In genomic region chr12:7108042-7108927, GRCh38 we compare ENCODE assay signal across 8 cellular contexts. TPM values are rescaled to one million over a fixed set of nuclear protein-coding genes. Genes with fewer than 3 reads are reported as not detected.
DNase-seq lines count a peak whose midpoint lies in the region; ATAC-seq, FAIRE-seq and TF ChIP-seq lines count a peak whose summit lies in the region.

No MANE protein-coding gene starts in this region.

- H4K5ac ChIP-seq in H1 (ENCODE audit: insufficient read length, low read depth, low read length): peak overlapping the region; percentile 54

- DNase-seq in SHP77 (lab: John Stamatoyannopoulos, UW) (peak; percentile 18 to 47), SHP77 treated with DMSO at 0.1 percent for 48 hours (lab: John Stamatoyannopoulos, UW) (no peak), NCI-H460 (ENCODE audit: extremely low read depth, low read depth) (peak; percentile 38), H1 (ENCODE audit: low read depth in 1 of 2, low spot score in 2 of 2) (peak in 1 of 2 experiments; percentile 83), mucosa of descending colon (peak; percentile 84 to 94 (median 89))
- peak; percentile 87 for DNase-seq in activated CD4-positive, alpha-beta memory T cell treated with anti-CD3 and anti-CD28 coated beads, Interleukin-2, amount 10 ng/mL, durations not matched to agents 7 days and 5 days
- peak; percentile 40 for DNase-seq in stimulated activated CD8-positive, alpha-beta memory T cell treated with anti-CD3 and anti-CD28 coated beads, Interleukin-7, amount 100 ng/mL, for 24 hours (ENCODE audit: low read depth)

- H3K4me3 ChIP-seq in H1 (ENCODE audit: extremely low read depth in 1 of 4, insufficient read depth in 2 of 4, low read depth in 3 of 4, low read length in 4 of 4): peak overlapping the region; percentile 63 to 80 (median 75)
- H3K4me3 ChIP-seq in mucosa of descending colon: peak overlapping the region; percentile 35

- H3K4me1 Mint-ChIP-seq in activated CD4-positive, alpha-beta memory T cell treated with anti-CD3 and anti-CD28 coated beads, Interleukin-2, amount 10 ng/mL, durations not matched to agents 7 days and 5 days: peaks cover 62% of the 10 kb centered on the region

- POLR2A ChIA-PET in activated CD4-positive, alpha-beta memory T cell treated with anti-CD3 and anti-CD28 coated beads, Interleukin-2, amount 10 ng/mL, durations not matched to agents 7 days and 5 days (lab: Charles Lee): interaction anchor here (0.5 to 8.3 kb wide), 36 partner anchors 12 to 850 kb away, joined by 3 to 168 read pairs (median 5); partner anchors contain the start of genes C12orf57, C1R, CDCA3 and CLSTN3
- POLR2A ChIA-PET in H1 (lab: Charles Lee; ENCODE audit: partially characterized antibody): interaction anchor here (0.6 to 4.9 kb wide), 26 partner anchors 8 to 241 kb away, joined by 3 to 42 read pairs (median 6); partner anchors contain the start of genes C12orf57, C1R, C1S and CLSTN3

- no peak overlapping the region for H2BK12ac ChIP-seq in H1 (ENCODE audit: low read depth, low read length)

- peak overlapping the region; percentile 58 for H2BK120ac ChIP-seq in H1 (replicated peaks; ENCODE audit: low read depth, low read length)

- TF ChIP-seq POLR2A in H1 (IDR thresholded peaks at IDR 0.05; ENCODE audit: control extremely low read depth in 1 of 2, low read depth in 2 of 2, low read length in 2 of 2): peak in 1 of 2 experiments; percentile 68; a peak in 2 of 3 replicates

- peaks cover 0 to 3% of the 10 kb centered on the region in 2 experiments; a peak in 2 of 4 replicates for H3K9me3 ChIP-seq in H1 (ENCODE audit: insufficient read depth in 2 of 2, low read depth in 1 of 2, low read length in 1 of 2)
- no peaks in the 10 kb centered on the region for H3K9me3 ChIP-seq in mucosa of descending colon

- WGBS in H1 (ENCODE audit: extremely low coverage in 1 of 2, insufficient coverage in 1 of 2, insufficient read length in 1 of 2, insufficient replicate concordance in 2 of 2, low coverage in 1 of 2, low lambda C conversion rate in 2 of 2, missing lambda C conversion rate in 1 of 2), 2 experiments: 5% methylated on average over 30 of the region's 33 CpGs; no CpG with 5 or more reads in 1 of the 2 experiments

- H3K36me3 ChIP-seq in H1 (ENCODE audit: control insufficient read depth in 2 of 4, insufficient read depth in 4 of 4, low read length in 3 of 4) (no peaks in the 10 kb centered on the region; a peak in 1 of 8 replicates), mucosa of descending colon (ENCODE audit: low read depth) (no peaks in the 10 kb centered on the region)

- peaks cover 4% of the 10 kb centered on the region for H3K23me2 ChIP-seq in H1 (ENCODE audit: low read depth, low read length)

- H3K9me3 Mint-ChIP-seq in activated CD4-positive, alpha-beta memory T cell treated with anti-CD3 and anti-CD28 coated beads, Interleukin-2, amount 10 ng/mL, durations not matched to agents 7 days and 5 days: peaks cover 14% of the 10 kb centered on the region

- H2BK5ac ChIP-seq in H1 (ENCODE audit: low read depth, low read length): peak overlapping the region; percentile 53; the same call in 1 of the 2 replicates

- no peak for FAIRE-seq in H1 (lab: Jason Lieb, UNC)

- no peaks in the 10 kb centered on the region for H3K79me2 ChIP-seq in H1 (ENCODE audit: control insufficient read depth in 1 of 2, insufficient read depth in 2 of 2, low read length in 2 of 2)

- peaks cover 0 to 1% of the 10 kb centered on the region in 2 experiments for H4K20me1 ChIP-seq in H1 (replicated peaks in 1 of 2; ENCODE audit: control insufficient read depth in 1 of 2, insufficient read depth in 2 of 2, low read length in 2 of 2)

- CTCF ChIA-PET in activated CD4-positive, alpha-beta memory T cell treated with anti-CD3 and anti-CD28 coated beads, Interleukin-2, amount 10 ng/mL, durations not matched to agents 7 days and 5 days (lab: Charles Lee): interaction anchor here (0.6 to 3.7 kb wide), 28 partner anchors 9 to 342 kb away, joined by 3 to 41 read pairs (median 4); partner anchors contain the start of genes C12orf57, C1R, CDCA3 and LPCAT3
- CTCF ChIA-PET in H1 (lab: Charles Lee; ENCODE audit: partially characterized antibody): interaction anchor here (0.6 to 4.2 kb wide), 50 partner anchors 9 to 534 kb away, joined by 3 to 51 read pairs (median 4); partner anchors contain the start of genes C12orf57, C1R, C1S and CLSTN3

- H2BK20ac ChIP-seq in H1 (ENCODE audit: low read length): no peak overlapping the region

- H3K18ac ChIP-seq in H1 (ENCODE audit: extremely low read depth, low read length): peak overlapping the region; percentile 81

- H4K8ac ChIP-seq in H1 (ENCODE audit: extremely low read depth, insufficient read depth, low read length): peak overlapping the region; percentile 54

- intact Hi-C loops in mucosa of descending colon (cut with DNase I, micrococcal nuclease): no loop called here

- H2BK15ac ChIP-seq in H1 (ENCODE audit: low read length): peak overlapping the region; percentile 31; the same call in 1 of the 2 replicates

- H3K23ac ChIP-seq in H1 (ENCODE audit: insufficient read length): no peak overlapping the region

- H2AFZ ChIP-seq in H1 (ENCODE audit: low read length): no peak overlapping the region

- H3K4me1 ChIP-seq in H1 (replicated peaks in 1 of 4; ENCODE audit: control insufficient read depth in 3 of 4, insufficient read depth in 4 of 4, low read length in 3 of 4): 0 out of 7 replicates have a peak, but pooled peaks cover 0 to 2% (median 0%) of the 10 kb centered on the region in 4 experiments
- peaks cover 13% of the 10 kb centered on the region for H3K4me1 ChIP-seq in mucosa of descending colon (ENCODE audit: low read depth)

- peak overlapping the region; percentile 94 for H3K27ac Mint-ChIP-seq in activated CD4-positive, alpha-beta memory T cell treated with anti-CD3 and anti-CD28 coated beads, Interleukin-2, amount 10 ng/mL, durations not matched to agents 7 days and 5 days

- peak overlapping the region; percentile 39 for H3K56ac ChIP-seq in H1 (replicated peaks; ENCODE audit: insufficient read length, low read depth, low read length)

- no peak for TF ChIP-seq RAD21 in H1 (IDR thresholded peaks at IDR 0.05 in 1 of 2, conservative IDR thresholded peaks at IDR 0.05 in 1 of 2; ENCODE audit: low read depth in 2 of 2, low read length in 2 of 2)

- no peaks in the 10 kb centered on the region for H3K27me3 Mint-ChIP-seq in activated CD4-positive, alpha-beta memory T cell treated with anti-CD3 and anti-CD28 coated beads, Interleukin-2, amount 10 ng/mL, durations not matched to agents 7 days and 5 days

- peak overlapping the region; percentile 91 for H3K4me3 Mint-ChIP-seq in activated CD4-positive, alpha-beta memory T cell treated with anti-CD3 and anti-CD28 coated beads, Interleukin-2, amount 10 ng/mL, durations not matched to agents 7 days and 5 days

- ATAC-seq in HG02938 (IDR thresholded peaks at IDR 0.05; ENCODE audit: unreplicated experiment): peak; percentile 83
- peak; percentile 94 for ATAC-seq in mucosa of descending colon

- no peak overlapping the region for H2AK5ac ChIP-seq in H1 (ENCODE audit: low read depth, low read length)

- H4K91ac ChIP-seq in H1 (replicated peaks; ENCODE audit: insufficient read length, low read length): peak overlapping the region; percentile 70

- peak overlapping the region; percentile 95 for H3K14ac ChIP-seq in H1 (ENCODE audit: insufficient read length)

- no peak overlapping the region for H3K4ac ChIP-seq in H1 (replicated peaks; ENCODE audit: insufficient read length, low read depth, low read length)

- H3K9ac ChIP-seq in H1 (replicated peaks in 1 of 4; ENCODE audit: extremely low read depth in 1 of 4, low read depth in 3 of 4, low read length in 3 of 4): peak overlapping the region; percentile 57 to 75 (median 70); a peak in 6 of 7 replicates

- H3K79me1 ChIP-seq in H1 (ENCODE audit: low read depth, low read length): no peaks in the 10 kb centered on the region

- TF ChIP-seq EP300 in H1 (IDR thresholded peaks at IDR 0.05; ENCODE audit: borderline replicate concordance in 1 of 2, low read depth in 2 of 2, low read length in 2 of 2): no peak

- TF ChIP-seq CTCF in H1 (IDR thresholded peaks at IDR 0.05; ENCODE audit: control extremely low read depth in 1 of 3, insufficient read depth in 1 of 3, low read depth in 1 of 3, low read length in 3 of 3): no peak
- no peak for TF ChIP-seq CTCF in mucosa of descending colon (IDR thresholded peaks at IDR 0.05)

- peak overlapping the region; percentile 78 to 84 for H3K4me2 ChIP-seq in H1 (ENCODE audit: insufficient read depth in 1 of 2, low read depth in 2 of 2, low read length in 2 of 2)

- H3K27me3 ChIP-seq in H1 (replicated peaks in 1 of 4; ENCODE audit: control insufficient read depth in 3 of 4, extremely low read depth in 1 of 4, insufficient read depth in 3 of 4, low read length in 3 of 4): no peaks in the 10 kb centered on the region

- H3K36me3 Mint-ChIP-seq in activated CD4-positive, alpha-beta memory T cell treated with anti-CD3 and anti-CD28 coated beads, Interleukin-2, amount 10 ng/mL, durations not matched to agents 7 days and 5 days (ENCODE audit: low read depth): peaks cover 53% of the 10 kb centered on the region

- peak overlapping the region; percentile 13; the same call in 1 of the 2 replicates for H3K27ac ChIP-seq in H1 (ENCODE audit: low read depth, low read length)

RNA-seq across cellular contexts. Expression of gene C1RL, which starts 0.7 kb away (rescaled TPM):
- 5.1 and 6.4 TPM in 2 replicates for total RNA-seq in NCI-H460 (2014; rRNA removed; shearing (Covaris generic))
- 8.3 and 33.5 TPM in 2 replicates for polyA plus RNA-seq in NCI-H460 (2014; cell fraction: nucleus; rRNA removed)
- 10 to 100 TPM; 26.5 to 28.8 TPM for total RNA-seq in activated CD4-positive, alpha-beta memory T cell treated with anti-CD3 and anti-CD28 coated beads, Interleukin-2, amount 10 ng/mL, durations not matched to agents 7 days and 5 days
- 11.4 and 14.7 TPM in 2 replicates for total RNA-seq in H1 (2021; fragmentation: NEBNext Ultra II Directional; extraction: Animal tissue kit (Norgen Biotek cat#: 25700))
- 15.5 and 16.7 TPM in 2 replicates for polyA plus RNA-seq in H1 (2011; rRNA removed)
- 14.0 TPM for polyA plus RNA-seq in H1 (2011; cell fraction: cytosol; rRNA removed)
- 18.4 TPM for polyA plus RNA-seq in H1 (2011; cell fraction: nucleus; rRNA removed)
- polyA plus RNA-seq in H1 (2012, experiment 1 of 2): 8.1 to 14.1 TPM (median 12.9 TPM) in 4 replicates
- 8.0 TPM for polyA plus RNA-seq in H1 (2012, experiment 2 of 2)
- 11.8 TPM for polyA plus RNA-seq in H1 (2013, experiment 1 of 2)
- 16.2 TPM for polyA plus RNA-seq in H1 (2013, experiment 2 of 2)
- polyA minus RNA-seq in H1 (2011; rRNA and poly(A)+ RNA removed): 17.1 and 17.6 TPM in 2 replicates
- 13.9 TPM for polyA minus RNA-seq in H1 (2011; cell fraction: cytosol; rRNA and poly(A)+ RNA removed)
- polyA minus RNA-seq in H1 (2011; cell fraction: nucleus; rRNA and poly(A)+ RNA removed): 15.1 TPM
- total RNA-seq in mucosa of descending colon: 10 to 100 TPM; 47.5 to 61.4 (median 49.4) TPM

RNA-seq across cellular contexts. Expression of gene C1R, which starts 16.0 kb away (rescaled TPM):
- 2.6 and 3.5 TPM in 2 replicates for total RNA-seq in NCI-H460 (2014; rRNA removed; shearing (Covaris generic))
- 7.7 and 8.4 TPM in 2 replicates for polyA plus RNA-seq in NCI-H460 (2014; cell fraction: nucleus; rRNA removed)
- 1 to 10 TPM; 2.7 to 3.8 TPM for total RNA-seq in activated CD4-positive, alpha-beta memory T cell treated with anti-CD3 and anti-CD28 coated beads, Interleukin-2, amount 10 ng/mL, durations not matched to agents 7 days and 5 days
- total RNA-seq in H1 (2021; fragmentation: NEBNext Ultra II Directional; extraction: Animal tissue kit (Norgen Biotek cat#: 25700)): 6.9 and 7.7 TPM in 2 replicates
- polyA plus RNA-seq in H1 (2011; rRNA removed): 16.3 and 19.3 TPM in 2 replicates
- 18.6 TPM for polyA plus RNA-seq in H1 (2011; cell fraction: cytosol; rRNA removed)
- 26.5 TPM for polyA plus RNA-seq in H1 (2011; cell fraction: nucleus; rRNA removed)
- 7.2 to 11.4 TPM (median 9.5 TPM) in 4 replicates for polyA plus RNA-seq in H1 (2012, experiment 1 of 2)
- 7.6 TPM for polyA plus RNA-seq in H1 (2012, experiment 2 of 2)
- 9.3 TPM for polyA plus RNA-seq in H1 (2013, experiment 1 of 2)
- 7.6 TPM for polyA plus RNA-seq in H1 (2013, experiment 2 of 2)
- polyA minus RNA-seq in H1 (2011; rRNA and poly(A)+ RNA removed): 12.8 and 12.9 TPM in 2 replicates
- 3.0 TPM for polyA minus RNA-seq in H1 (2011; cell fraction: cytosol; rRNA and poly(A)+ RNA removed)
- polyA minus RNA-seq in H1 (2011; cell fraction: nucleus; rRNA and poly(A)+ RNA removed): 5.2 TPM
- total RNA-seq in mucosa of descending colon: 100 to 1,000 TPM in 2 of 3 donors, 10 to 100 TPM in 1; 38.7 to 273 (median 222) TPM

RNA-seq across cellular contexts. Expression of gene RBP5, which starts 20.4 kb away (rescaled TPM):
- total RNA-seq in NCI-H460 (2014; rRNA removed; shearing (Covaris generic)): not detected in 2 replicates
- not detected in 2 replicates for polyA plus RNA-seq in NCI-H460 (2014; cell fraction: nucleus; rRNA removed)
- total RNA-seq in activated CD4-positive, alpha-beta memory T cell treated with anti-CD3 and anti-CD28 coated beads, Interleukin-2, amount 10 ng/mL, durations not matched to agents 7 days and 5 days: 1 to 10 TPM in 1 of 2 experiments, under 1 TPM in 1; 0.86 to 1.8 TPM
- 0.67 and 1.9 TPM in 2 replicates for total RNA-seq in H1 (2021; fragmentation: NEBNext Ultra II Directional; extraction: Animal tissue kit (Norgen Biotek cat#: 25700))
- 1.1 and 1.2 TPM in 2 replicates for polyA plus RNA-seq in H1 (2011; rRNA removed)
- polyA plus RNA-seq in H1 (2011; cell fraction: cytosol; rRNA removed): 2.9 TPM
- 6.5 TPM for polyA plus RNA-seq in H1 (2011; cell fraction: nucleus; rRNA removed)
- 1.5 to 3.5 TPM (median 2.8 TPM) in 4 replicates for polyA plus RNA-seq in H1 (2012, experiment 1 of 2)
- 0.70 TPM for polyA plus RNA-seq in H1 (2012, experiment 2 of 2)
- polyA plus RNA-seq in H1 (2013, experiment 1 of 2): 1.1 TPM
- polyA plus RNA-seq in H1 (2013, experiment 2 of 2): 0.90 TPM
- polyA minus RNA-seq in H1 (2011; rRNA and poly(A)+ RNA removed): 1.4 and 3.5 TPM in 2 replicates
- polyA minus RNA-seq in H1 (2011; cell fraction: cytosol; rRNA and poly(A)+ RNA removed): not detected
- 3.3 TPM for polyA minus RNA-seq in H1 (2011; cell fraction: nucleus; rRNA and poly(A)+ RNA removed)
- 1 to 10 TPM; 2.2 to 3.8 (median 2.5) TPM for total RNA-seq in mucosa of descending colon

RNA-seq across cellular contexts. Expression of gene CLSTN3, which starts 21.9 kb away (rescaled TPM):
- 5.2 and 6.4 TPM in 2 replicates for total RNA-seq in NCI-H460 (2014; rRNA removed; shearing (Covaris generic))
- 24.2 and 51.9 TPM in 2 replicates for polyA plus RNA-seq in NCI-H460 (2014; cell fraction: nucleus; rRNA removed)
- total RNA-seq in activated CD4-positive, alpha-beta memory T cell treated with anti-CD3 and anti-CD28 coated beads, Interleukin-2, amount 10 ng/mL, durations not matched to agents 7 days and 5 days: 100 to 1,000 TPM; 148 to 152 TPM
- total RNA-seq in H1 (2021; fragmentation: NEBNext Ultra II Directional; extraction: Animal tissue kit (Norgen Biotek cat#: 25700)): 19.9 and 20.4 TPM in 2 replicates
- polyA plus RNA-seq in H1 (2011; rRNA removed): 26.3 and 43.9 TPM in 2 replicates
- 29.3 TPM for polyA plus RNA-seq in H1 (2011; cell fraction: cytosol; rRNA removed)
- polyA plus RNA-seq in H1 (2011; cell fraction: nucleus; rRNA removed): 56.8 TPM
- 13.4 to 23.8 TPM (median 20.6 TPM) in 4 replicates for polyA plus RNA-seq in H1 (2012, experiment 1 of 2)
- polyA plus RNA-seq in H1 (2012, experiment 2 of 2): 16.7 TPM
- polyA plus RNA-seq in H1 (2013, experiment 1 of 2): 41.1 TPM
- 32.6 TPM for polyA plus RNA-seq in H1 (2013, experiment 2 of 2)
- 41.2 and 41.6 TPM in 2 replicates for polyA minus RNA-seq in H1 (2011; rRNA and poly(A)+ RNA removed)
- 27.0 TPM for polyA minus RNA-seq in H1 (2011; cell fraction: cytosol; rRNA and poly(A)+ RNA removed)
- polyA minus RNA-seq in H1 (2011; cell fraction: nucleus; rRNA and poly(A)+ RNA removed): 31.5 TPM
- 10 to 100 TPM; 16.4 to 23.5 (median 18.6) TPM for total RNA-seq in mucosa of descending colon

RNA-seq across cellular contexts. Expression of gene C1S, which starts 47.8 kb away (rescaled TPM):
- 21.1 and 21.9 TPM in 2 replicates for total RNA-seq in NCI-H460 (2014; rRNA removed; shearing (Covaris generic))
- polyA plus RNA-seq in NCI-H460 (2014; cell fraction: nucleus; rRNA removed): 29.0 and 31.5 TPM in 2 replicates
- 1 to 10 TPM; 1.7 TPM for total RNA-seq in activated CD4-positive, alpha-beta memory T cell treated with anti-CD3 and anti-CD28 coated beads, Interleukin-2, amount 10 ng/mL, durations not matched to agents 7 days and 5 days
- total RNA-seq in H1 (2021; fragmentation: NEBNext Ultra II Directional; extraction: Animal tissue kit (Norgen Biotek cat#: 25700)): 5.0 and 7.3 TPM in 2 replicates
- polyA plus RNA-seq in H1 (2011; rRNA removed): 3.5 and 4.4 TPM in 2 replicates
- polyA plus RNA-seq in H1 (2011; cell fraction: cytosol; rRNA removed): 5.3 TPM
- polyA plus RNA-seq in H1 (2011; cell fraction: nucleus; rRNA removed): 8.3 TPM
- polyA plus RNA-seq in H1 (2012, experiment 1 of 2): 6.8 to 8.0 TPM (median 7.2 TPM) in 4 replicates
- 1.6 TPM for polyA plus RNA-seq in H1 (2012, experiment 2 of 2)
- 7.8 TPM for polyA plus RNA-seq in H1 (2013, experiment 1 of 2)
- 8.1 TPM for polyA plus RNA-seq in H1 (2013, experiment 2 of 2)
- polyA minus RNA-seq in H1 (2011; rRNA and poly(A)+ RNA removed): 5.7 and 6.4 TPM in 2 replicates
- 1.1 TPM for polyA minus RNA-seq in H1 (2011; cell fraction: cytosol; rRNA and poly(A)+ RNA removed)
- 7.2 TPM for polyA minus RNA-seq in H1 (2011; cell fraction: nucleus; rRNA and poly(A)+ RNA removed)
- total RNA-seq in mucosa of descending colon: 100 to 1,000 TPM in 2 of 3 donors, 10 to 100 TPM in 1; 36.0 to 304 (median 168) TPM
